In the genomic region with DNA sequence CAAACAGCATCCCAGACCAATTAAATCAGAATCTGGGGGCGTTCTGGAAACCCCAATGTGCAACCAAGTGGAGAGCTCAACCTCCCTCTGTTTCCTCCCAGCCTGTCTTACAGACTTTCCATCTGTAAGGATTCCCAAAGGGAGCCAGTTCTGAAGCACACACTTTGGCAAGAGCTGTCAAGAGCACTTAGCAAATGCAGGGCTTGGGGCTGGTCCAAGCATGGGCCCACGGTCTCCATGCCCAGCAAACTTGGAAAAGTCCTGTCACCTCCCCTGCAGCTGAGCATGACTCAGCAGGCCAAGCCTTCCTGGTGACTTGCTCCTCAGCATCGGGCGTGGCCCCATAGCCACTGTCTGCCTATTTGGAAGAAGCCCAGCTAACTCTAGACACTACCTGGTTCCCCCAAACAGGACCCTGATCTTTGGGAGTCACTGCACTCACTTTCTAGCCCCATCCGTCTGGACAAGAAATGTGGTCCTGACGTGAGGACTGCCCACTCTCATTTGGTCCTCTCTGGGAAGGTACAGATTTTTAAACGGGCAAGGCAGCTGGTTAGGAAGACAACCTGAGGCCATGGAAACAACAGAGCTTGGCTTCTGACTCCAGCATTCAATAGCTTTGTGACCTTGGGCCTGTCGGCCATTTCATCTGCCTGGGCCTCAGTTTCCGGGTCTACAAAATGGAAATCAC, we compare ENCODE assay signal across 8 cellular contexts.
A peak's percentile ranks its signal among the peaks of the same experiment; 100 is the strongest.
DNase-seq lines count a peak whose midpoint lies in the region; ATAC-seq lines count a peak whose summit lies in the region.

No MANE protein-coding gene starts in this region.

- DNase-seq in DMS79 (lab: John Stamatoyannopoulos, UW) (peak; percentile 99), NCI-H2196 treated with DMSO at 0.1 percent for 48 hours (lab: John Stamatoyannopoulos, UW; ENCODE audit: unreplicated experiment) (peak; percentile 41), amygdala (lab: John Stamatoyannopoulos, UW) (peak in 36 of 56 donors; percentile 16 to 75 (median 43)), hippocampal formation (lab: John Stamatoyannopoulos, UW) (peak; percentile 51 to 58), inferior parietal cortex (ENCODE audit: extremely low spot score) (no peak)

- no peak overlapping the region for H3K4me3 ChIP-seq in skin epidermis

- ATAC-seq in HG03196 (IDR thresholded peaks at IDR 0.05; ENCODE audit: unreplicated experiment) = no peak
- no peak for ATAC-seq in HG03432 (IDR thresholded peaks at IDR 0.05; ENCODE audit: unreplicated experiment)

- H3K27ac ChIP-seq in skin epidermis = peak overlapping the region in 20 of 21 experiments; percentile 34 to 98 (median 74)
